In the genomic region with DNA sequence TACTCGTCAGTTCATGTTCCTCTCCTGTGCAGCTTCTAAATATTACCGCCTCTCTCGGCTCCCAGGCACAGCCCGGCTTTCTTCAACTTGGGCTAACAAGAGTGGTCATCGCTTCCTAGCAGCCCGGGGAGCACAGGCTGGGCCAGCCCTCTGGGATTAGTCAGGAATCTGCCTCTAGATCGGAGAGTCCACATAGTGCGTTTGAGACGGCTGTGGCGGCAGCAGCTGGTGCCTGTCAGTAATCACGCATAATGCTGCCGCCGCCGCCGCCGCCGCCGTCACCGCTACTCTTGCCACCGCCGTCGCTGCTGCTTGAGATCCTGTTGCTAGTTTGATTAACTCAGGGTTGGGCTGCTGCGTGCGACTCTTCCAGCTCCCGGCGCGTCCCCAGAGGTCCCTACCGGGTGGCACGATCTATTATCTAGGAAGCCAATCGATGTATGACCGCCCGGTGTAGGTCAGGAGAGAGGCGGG, we compare ENCODE assay signal across 9 cellular contexts. TPM values are rescaled to one million over a fixed set of nuclear protein-coding genes. Genes with fewer than 3 reads are reported as not detected.
DNase-seq lines count a peak whose midpoint lies in the region; ATAC-seq and FAIRE-seq lines count a peak whose summit lies in the region.
"Had no signal": no experiment of that assay in that cellular context is flagged by ENCODE, and none has a peak within 500 bp of the region (broad histone marks: within the 10 kb centered on the region; RNA-seq: fewer than 3 reads in every experiment).

RXRG (minus strand) TSS at position 230 of the 474 bp plus-strand sequence. CDS start 233 bp downstream, outside the sequence.

- FAIRE-seq in small intestine (lab: Jason Lieb, UNC), result no peak

- peak; percentile 45 for ATAC-seq in activated CD8-positive, alpha-beta memory T cell treated with anti-CD3 and anti-CD28 coated beads, Interleukin-2, amount 10 ng/mL, durations not matched to agents 7 days and 5 days
- ATAC-seq in right cardiac atrium (peak; percentile 63 to 83), HG03095 (IDR thresholded peaks at IDR 0.05; ENCODE audit: unreplicated experiment) (no peak)
- ATAC-seq: CD8-positive, alpha-beta T cell had no signal

- intact Hi-C loops in right cardiac atrium (cut with DNase I), result no loop called here

- H3K4me1 Mint-ChIP-seq in activated CD4-positive, alpha-beta T cell treated with anti-CD3 and anti-CD28 coated beads, Interleukin-2, amount 10 ng/mL, durations not matched to agents 7 days and 5 days, result peaks cover 2% of the 10 kb centered on the region
- no peaks in the 10 kb centered on the region for H3K4me1 Mint-ChIP-seq in activated CD8-positive, alpha-beta memory T cell treated with anti-CD3 and anti-CD28 coated beads, Interleukin-2, amount 10 ng/mL, durations not matched to agents 7 days and 5 days

- CTCF ChIA-PET in activated CD4-positive, alpha-beta T cell treated with anti-CD3 and anti-CD28 coated beads, Interleukin-2, amount 10 ng/mL, durations not matched to agents 7 days and 5 days (lab: Charles Lee), result interaction anchor here (1.1 kb wide), 1 partner anchor 19 kb away, joined by 3 read pairs; no protein-coding TSS in a partner anchor
- CTCF ChIA-PET in activated CD8-positive, alpha-beta memory T cell treated with anti-CD3 and anti-CD28 coated beads, Interleukin-2, amount 10 ng/mL, durations not matched to agents 7 days and 5 days (lab: Charles Lee), result interaction anchor here (1.1 kb wide), 1 partner anchor 52 kb away, joined by 3 read pairs; no protein-coding TSS in a partner anchor

- H3K4me1 ChIP-seq in right cardiac atrium (ENCODE audit: control insufficient read depth, insufficient read depth, low read length) (peaks cover 4% of the 10 kb centered on the region), small intestine (ENCODE audit: control insufficient read depth in 2 of 2, insufficient read depth in 1 of 2, low read depth in 1 of 2, low read length in 1 of 2) (peaks cover 0 to 4% of the 10 kb centered on the region in 2 donors)

- peak within 1 kb of the TSS; percentile 14 for H3K27ac ChIP-seq in right cardiac atrium (ENCODE audit: low read length)
- H3K27ac ChIP-seq in small intestine (ENCODE audit: low read depth in 1 of 2, low read length in 1 of 2), result no peak within 1 kb of the TSS

- peak; percentile 40 for DNase-seq in activated CD4-positive, alpha-beta T cell treated with anti-CD3 and anti-CD28 coated beads for 48 hours
- DNase-seq in activated CD4-positive, alpha-beta T cell treated with anti-CD3 and anti-CD28 coated beads, Interleukin-2, amount 10 ng/mL, durations not matched to agents 7 days and 5 days, result no peak
- DNase-seq in activated CD8-positive, alpha-beta memory T cell treated with anti-CD3 and anti-CD28 coated beads, Interleukin-2, amount 10 ng/mL, durations not matched to agents 7 days and 5 days, result no peak
- DNase-seq in right cardiac atrium (peak; percentile 50 to 82 (median 81)), small intestine (peak; percentile 17), NCI-H2107 (lab: John Stamatoyannopoulos, UW) (no peak), NCI-H446 treated with DMSO at 0.1 percent for 48 hours (lab: John Stamatoyannopoulos, UW) (no peak)

- POLR2A ChIA-PET in activated CD4-positive, alpha-beta T cell treated with anti-CD3 and anti-CD28 coated beads, Interleukin-2, amount 10 ng/mL, durations not matched to agents 7 days and 5 days (lab: Charles Lee), result no interaction called here

- H3K4me3 ChIP-seq in right cardiac atrium (ENCODE audit: low read length), result peak within 1 kb of the TSS; percentile 59
- H3K4me3 ChIP-seq in small intestine (ENCODE audit: low read depth in 1 of 2, low read length in 2 of 2), result peak within 1 kb of the TSS; percentile 4 to 9

- H3K36me3 ChIP-seq in small intestine (ENCODE audit: control insufficient read depth in 2 of 2, insufficient read depth in 2 of 2, low read length in 2 of 2), result no peaks in the 10 kb centered on the region

- H3K27me3 ChIP-seq in right cardiac atrium (ENCODE audit: control insufficient read depth, insufficient read depth) (no peaks in the 10 kb centered on the region), small intestine (ENCODE audit: control insufficient read depth in 2 of 2, insufficient read depth in 2 of 2, low read length in 2 of 2) (peaks cover 0 to 15% of the 10 kb centered on the region in 2 donors)

- H3K27me3 Mint-ChIP-seq in activated CD4-positive, alpha-beta T cell treated with anti-CD3 and anti-CD28 coated beads, Interleukin-2, amount 10 ng/mL, durations not matched to agents 7 days and 5 days, result peaks cover 43% of the 10 kb centered on the region
- H3K27me3 Mint-ChIP-seq in activated CD8-positive, alpha-beta memory T cell treated with anti-CD3 and anti-CD28 coated beads, Interleukin-2, amount 10 ng/mL, durations not matched to agents 7 days and 5 days, result peaks cover 40% of the 10 kb centered on the region

- WGBS in right cardiac atrium, result 2% methylated on average over 33 of the region's 33 CpGs
- 2 to 4% (median 3%) methylated on average over 33 of the region's 33 CpGs for WGBS in small intestine, 3 donors

- H3K4me3 Mint-ChIP-seq in activated CD4-positive, alpha-beta T cell treated with anti-CD3 and anti-CD28 coated beads, Interleukin-2, amount 10 ng/mL, durations not matched to agents 7 days and 5 days, result no peak within 1 kb of the TSS
- no peak within 1 kb of the TSS for H3K4me3 Mint-ChIP-seq in activated CD8-positive, alpha-beta memory T cell treated with anti-CD3 and anti-CD28 coated beads, Interleukin-2, amount 10 ng/mL, durations not matched to agents 7 days and 5 days
- H3K4me3 Mint-ChIP-seq: CD8-positive, alpha-beta T cell had no signal

- H3K9me3 ChIP-seq in right cardiac atrium (ENCODE audit: control insufficient read depth, low read length) (no peaks in the 10 kb centered on the region), small intestine (ENCODE audit: control insufficient read depth, low read depth) (no peaks in the 10 kb centered on the region)

- no peaks in the 10 kb centered on the region for H3K9me3 Mint-ChIP-seq in activated CD4-positive, alpha-beta T cell treated with anti-CD3 and anti-CD28 coated beads, Interleukin-2, amount 10 ng/mL, durations not matched to agents 7 days and 5 days
- no peaks in the 10 kb centered on the region for H3K9me3 Mint-ChIP-seq in activated CD8-positive, alpha-beta memory T cell treated with anti-CD3 and anti-CD28 coated beads, Interleukin-2, amount 10 ng/mL, durations not matched to agents 7 days and 5 days (ENCODE audit: low read depth)
- H3K9me3 Mint-ChIP-seq: CD8-positive, alpha-beta T cell had no signal

- H3K27ac Mint-ChIP-seq in activated CD4-positive, alpha-beta T cell treated with anti-CD3 and anti-CD28 coated beads, Interleukin-2, amount 10 ng/mL, durations not matched to agents 7 days and 5 days, result no peak within 1 kb of the TSS
- no peak within 1 kb of the TSS for H3K27ac Mint-ChIP-seq in activated CD8-positive, alpha-beta memory T cell treated with anti-CD3 and anti-CD28 coated beads, Interleukin-2, amount 10 ng/mL, durations not matched to agents 7 days and 5 days
- H3K27ac Mint-ChIP-seq: CD8-positive, alpha-beta T cell had no signal

- H3K36me3 Mint-ChIP-seq in activated CD4-positive, alpha-beta T cell treated with anti-CD3 and anti-CD28 coated beads, Interleukin-2, amount 10 ng/mL, durations not matched to agents 7 days and 5 days (ENCODE audit: low read depth), result no peaks in the 10 kb centered on the region
- H3K36me3 Mint-ChIP-seq in activated CD8-positive, alpha-beta memory T cell treated with anti-CD3 and anti-CD28 coated beads, Interleukin-2, amount 10 ng/mL, durations not matched to agents 7 days and 5 days, result peaks cover 1% of the 10 kb centered on the region
- H3K36me3 Mint-ChIP-seq: CD8-positive, alpha-beta T cell had no signal

RNA-seq across cellular contexts. Expression of gene RXRG, which starts in this region (rescaled TPM):
- total RNA-seq in activated CD4-positive, alpha-beta T cell treated with anti-CD3 and anti-CD28 coated beads, Interleukin-2, amount 10 ng/mL, durations not matched to agents 7 days and 5 days, result not detected
- not detected for total RNA-seq in activated CD8-positive, alpha-beta memory T cell treated with anti-CD3 and anti-CD28 coated beads, Interleukin-2, amount 10 ng/mL, durations not matched to agents 7 days and 5 days
- total RNA-seq in right cardiac atrium, result 1 to 10 TPM; 2.1 to 4.7 (median 3.9) TPM
- polyA plus RNA-seq in right cardiac atrium, result 1.4 TPM
- polyA plus RNA-seq in small intestine, result 1 to 10 TPM in 2 of 3 donors, not detected in 1; 1.1 TPM
- total RNA-seq: CD8-positive, alpha-beta T cell had no signal

Comparison
In these comparisons a context has a peak if more than half of its experiments do, and no peak if none do; other contexts are left out.
1. DNase-seq: peak in activated CD4-positive, alpha-beta T cell treated with anti-CD3 and anti-CD28 coated beads for 48 hours (single experiment), right cardiac atrium (3 of 3) and small intestine (single experiment); none in activated CD4-positive, alpha-beta T cell treated with anti-CD3 and anti-CD28 coated beads, Interleukin-2, amount 10 ng/mL, durations not matched to agents 7 days and 5 days (single experiment), activated CD8-positive, alpha-beta memory T cell treated with anti-CD3 and anti-CD28 coated beads, Interleukin-2, amount 10 ng/mL, durations not matched to agents 7 days and 5 days (single experiment), NCI-H2107 (single experiment) and NCI-H446 treated with DMSO at 0.1 percent for 48 hours (single experiment).
2. Peak in ATAC-seq in activated CD8-positive, alpha-beta memory T cell treated with anti-CD3 and anti-CD28 coated beads, Interleukin-2, amount 10 ng/mL, durations not matched to agents 7 days and 5 days; RNA of the gene not detected or under 1 TPM.